ENCODE assay signal across 3 cellular contexts in genomic region chr19:30237146-30237545, GRCh38.
TF ChIP-seq lines count a peak whose summit lies in the region.

No MANE protein-coding gene starts in this region.

TF ChIP-seq in GM23338, 12 proteins besides CTCF, POLR2A, EP300 and RAD21 (continued from another document and continues in another):
- no peak for TF ChIP-seq REST (IDR thresholded peaks at IDR 0.05; ENCODE audit: unreplicated experiment)
- TF ChIP-seq CREB1 (CRISPR knock-in tag; IDR thresholded peaks at IDR 0.05; ENCODE audit: low read depth), result no peak
- no peak for TF ChIP-seq NANOG (IDR thresholded peaks at IDR 0.05; ENCODE audit: borderline replicate concordance)

TF ChIP-seq in WTC11, 78 proteins besides CTCF, POLR2A, EP300 and RAD21 (continued from another document):
- 0 out of 2 replicates have a peak, but pooled peaks have one; percentile 3 for TF ChIP-seq ZNF423 (CRISPR knock-in tag; IDR thresholded peaks at IDR 0.05)
- no peak for TF ChIP-seq TEAD1 (CRISPR knock-in tag; IDR thresholded peaks at IDR 0.05)
- no peak for TF ChIP-seq STAT6 (CRISPR knock-in tag; conservative IDR thresholded peaks at IDR 0.05; ENCODE audit: low read depth)

TF ChIP-seq in H1, 55 proteins besides CTCF, POLR2A, EP300 and RAD21 (continued from another document):
- TF ChIP-seq CBX5 (IDR thresholded peaks at IDR 0.05; ENCODE audit: low read depth, low read length) (no peak), YY1 (IDR thresholded peaks at IDR 0.05; ENCODE audit: low read depth, low read length) (0 out of 2 replicates have a peak, but pooled peaks have one; percentile 23)
TF ChIP-seq in H1: peak in this region for 2.
